In genomic region chr6:116011520-116011919, GRCh38 we compare ENCODE assay signal across 8 cellular contexts. TPM values are rescaled to one million over a fixed set of nuclear protein-coding genes. Genes with fewer than 3 reads are reported as not detected.
DNase-seq lines count a peak whose midpoint lies in the region; ATAC-seq and TF ChIP-seq lines count a peak whose summit lies in the region.

No MANE protein-coding gene starts in this region.

- no peak for TF ChIP-seq POLR2A in transverse colon (IDR thresholded peaks at IDR 0.05)

- ATAC-seq in HG03354 (IDR thresholded peaks at IDR 0.05; ENCODE audit: poor library complexity, severe bottlenecking, unreplicated experiment): peak; percentile 58

- H3K9ac ChIP-seq in neural progenitor cell: no peak overlapping the region

- H3K27me3 Mint-ChIP-seq in neural progenitor cell (ENCODE audit: insufficient read depth, low read depth): peaks cover 2% of the 10 kb centered on the region

- no peak overlapping the region for H3K4me3 Mint-ChIP-seq in neural progenitor cell

- H3K36me3 Mint-ChIP-seq in neural progenitor cell: no peaks in the 10 kb centered on the region

- peaks cover 2% of the 10 kb centered on the region for H3K4me1 Mint-ChIP-seq in neural progenitor cell

- TF ChIP-seq CTCF in left ventricle myocardium inferior (IDR thresholded peaks at IDR 0.05; ENCODE audit: borderline replicate concordance): no peak
- no peak for TF ChIP-seq CTCF in ascending aorta (IDR thresholded peaks at IDR 0.05)
- TF ChIP-seq CTCF in transverse colon (IDR thresholded peaks at IDR 0.05): no peak
- TF ChIP-seq CTCF in GM10248 (IDR thresholded peaks at IDR 0.05; ENCODE audit: control extremely low read depth, extremely low read depth, low read depth, missing control alignments): no peak
- TF ChIP-seq CTCF in neural progenitor cell (IDR thresholded peaks at IDR 0.05): no peak

- H3K27me3 ChIP-seq in left ventricle myocardium inferior (ENCODE audit: low read depth) (no peaks in the 10 kb centered on the region), ascending aorta (no peaks in the 10 kb centered on the region), transverse colon (no peaks in the 10 kb centered on the region), neural progenitor cell (no peaks in the 10 kb centered on the region)

- in situ Hi-C loops in transverse colon (cut with MboI; ENCODE audit: low pct_ligation_motif_present in 1 of 4, low pct_unique_long_range_greater_than_20kb in 1 of 4, low sequenced_read_pairs in 3 of 4): loop anchor here in 2 of 4 donors (5.0 to 10.0 kb wide), 2 partner anchors 83 to 86 kb away; no protein-coding TSS in a partner anchor

- no peaks in the 10 kb centered on the region for H3K79me2 ChIP-seq in neural progenitor cell (ENCODE audit: low read depth)

- CTCF ChIA-PET in GM10248 (lab: Yijun Ruan, JAX): interaction anchor here (0.6 to 3.8 kb wide), 36 partner anchors 9 to 214 kb away, joined by 3 to 28 read pairs (median 4); partner anchors contain the start of gene NT5DC1

- POLR2A ChIA-PET in GM10248 (lab: Yijun Ruan, JAX): interaction anchor here (1.0 kb wide), 1 partner anchor 89 kb away, joined by 3 read pairs; the partner anchor contains the start of gene NT5DC1

- no peak for TF ChIP-seq EP300 in transverse colon (IDR thresholded peaks at IDR 0.05; ENCODE audit: low read depth)

- H4K20me1 ChIP-seq in neural progenitor cell (ENCODE audit: low read depth): no peaks in the 10 kb centered on the region

- H3K36me3 ChIP-seq in left ventricle myocardium inferior (no peaks in the 10 kb centered on the region), ascending aorta (no peaks in the 10 kb centered on the region), transverse colon (no peaks in the 10 kb centered on the region), neural progenitor cell (no peaks in the 10 kb centered on the region)

- no peak overlapping the region for H3K4me3 ChIP-seq in left ventricle myocardium inferior
- H3K4me3 ChIP-seq in ascending aorta: peak overlapping the region; percentile 6 to 9
- no peak overlapping the region for H3K4me3 ChIP-seq in transverse colon
- no peak overlapping the region for H3K4me3 ChIP-seq in neural progenitor cell

- H3K4me1 ChIP-seq in left ventricle myocardium inferior: peaks cover 83% of the 10 kb centered on the region
- peaks cover 4 to 43% of the 10 kb centered on the region in 2 donors for H3K4me1 ChIP-seq in ascending aorta
- peaks cover 0 to 60% (median 37%) of the 10 kb centered on the region in 4 donors for H3K4me1 ChIP-seq in transverse colon
- H3K4me1 ChIP-seq in neural progenitor cell: peaks cover 2% of the 10 kb centered on the region

- intact Hi-C loops in left ventricle myocardium inferior (cut with micrococcal nuclease): loop anchor here (2.0 kb wide), 1 partner anchor 85 kb away; no protein-coding TSS in a partner anchor
- intact Hi-C loops in cardiac septum (cut with DNase I): loop anchor here (2.0 kb wide), 1 partner anchor 89 kb away; the partner anchor contains the start of gene NT5DC1
- intact Hi-C loops in ascending aorta (cut with DNase I): loop anchor here (1.0 to 5.0 kb wide), 3 partner anchors 49 to 86 kb away; partner anchors contain the start of gene FRK
- intact Hi-C loops in transverse colon (cut with DNase I; ENCODE audit: low total_unique reads): no loop called here

- H3K27ac ChIP-seq in left ventricle myocardium inferior (replicated peaks) (peak overlapping the region; percentile 86), ascending aorta (no peak overlapping the region), transverse colon (peak overlapping the region; percentile 43 to 66 (median 56)), neural progenitor cell (no peak overlapping the region)

- H3F3A ChIP-seq in neural progenitor cell (ENCODE audit: low read depth): no peaks in the 10 kb centered on the region

- no peak overlapping the region for H3K27ac Mint-ChIP-seq in neural progenitor cell

- H2AFZ ChIP-seq in neural progenitor cell (replicated peaks): no peak overlapping the region

- 34 to 62% methylated on average over 2 to 3 of the region's 3 CpGs for WGBS in transverse colon (ENCODE audit: low coverage in 1 of 2), 2 donors

- no peak overlapping the region for H3K4me2 ChIP-seq in neural progenitor cell

- H3K9me3 ChIP-seq in left ventricle myocardium inferior (replicated peaks): no peaks in the 10 kb centered on the region
- H3K9me3 ChIP-seq in ascending aorta: no peaks in the 10 kb centered on the region
- H3K9me3 ChIP-seq in transverse colon: no peaks in the 10 kb centered on the region
- H3K9me3 ChIP-seq in neural progenitor cell (ENCODE audit: low read depth): no peaks in the 10 kb centered on the region

- H3K9me3 Mint-ChIP-seq in neural progenitor cell: no peaks in the 10 kb centered on the region

- DNase-seq in left ventricle myocardium inferior (no peak), cardiac septum (ENCODE audit: low spot score) (no peak), ascending aorta (ENCODE audit: low spot score in 2 of 2) (no peak), transverse colon (peak; percentile 43), GM10248 (ENCODE audit: extremely low spot score) (no peak), NCI-H187 treated with DMSO at 0.1 percent for 48 hours (lab: John Stamatoyannopoulos, UW) (no peak), neural progenitor cell (ENCODE audit: low spot score) (no peak)

RNA-seq across cellular contexts. Expression of gene FRK, which starts 49.2 kb away (rescaled TPM):
- total RNA-seq in left ventricle myocardium inferior: 11.2 TPM
- total RNA-seq in cardiac septum: 2.6 TPM
- 8.4 TPM for total RNA-seq in ascending aorta
- total RNA-seq in transverse colon: 10 to 100 TPM; 13.3 to 25.4 (median 18.9) TPM
- total RNA-seq in neural progenitor cell (ENCODE audit: low replicate concordance): 0.11 and 0.15 TPM in 2 replicates

Comparison
In these comparisons a context has a peak if more than half of its experiments do, and no peak if none do; other contexts are left out.
1. H3K27ac ChIP-seq: peak in left ventricle myocardium inferior (single experiment) and transverse colon (4 of 4); none in ascending aorta (0 of 2) and neural progenitor cell (single experiment).
2. H3K4me3 ChIP-seq: peak in ascending aorta (2 of 2); none in left ventricle myocardium inferior (single experiment), transverse colon (0 of 4) and neural progenitor cell (single experiment).